Comparison of ENCODE assay signal across 18 cellular contexts in genomic region chr20:34537651-34538050, GRCh38. TPM values are rescaled to one million over a fixed set of nuclear protein-coding genes. Genes with fewer than 3 reads are reported as not detected.
DNase-seq lines count a peak whose midpoint lies in the region; ATAC-seq and TF ChIP-seq lines count a peak whose summit lies in the region.
"Had no signal": no experiment of that assay in that cellular context is flagged by ENCODE, and none has a peak within 500 bp of the region (broad histone marks: within the 10 kb centered on the region; RNA-seq: fewer than 3 reads in every experiment).

No MANE protein-coding gene starts in this region.

- 85 to 88% methylated on average over 8 of the region's 8 CpGs for WGBS in aorta, 2 donors

- intact Hi-C loops in Right ventricle myocardium superior (cut with DNase I): no loop called here
- intact Hi-C loops in cardiac septum (cut with DNase I): loop anchor here (5.0 kb wide), 1 partner anchor 170 kb away; no protein-coding TSS in a partner anchor
- intact Hi-C loops in dorsolateral prefrontal cortex (cut with DNase I): no loop called here
- intact Hi-C loops in lower lobe of right lung (cut with DNase I): no loop called here
- intact Hi-C loops in aorta (cut with DNase I): no loop called here

- H3K4me1 ChIP-seq in lower lobe of right lung (no peaks in the 10 kb centered on the region), aorta (ENCODE audit: control insufficient read depth in 1 of 2, insufficient read depth in 2 of 2, low read length in 2 of 2) (no peaks in the 10 kb centered on the region)
- H3K4me1 ChIP-seq: BE2C had no signal

- H3K27me3 ChIP-seq in dorsolateral prefrontal cortex (no peaks in the 10 kb centered on the region), lower lobe of right lung (ENCODE audit: low read depth) (no peaks in the 10 kb centered on the region), aorta (ENCODE audit: control insufficient read depth in 1 of 2, insufficient read depth in 2 of 2, low read length in 1 of 2) (no peaks in the 10 kb centered on the region)
- H3K27me3 ChIP-seq: BE2C, SJSA1 had no signal

- H3K4me3 ChIP-seq in dorsolateral prefrontal cortex (no peak overlapping the region), lower lobe of right lung (no peak overlapping the region), aorta (ENCODE audit: low read length in 2 of 2) (no peak overlapping the region)
- H3K4me3 ChIP-seq: SJSA1 had no signal

- H3K27ac ChIP-seq in dorsolateral prefrontal cortex (peak overlapping the region in 47 of 59 donors; percentile 3 to 93 (median 63)), lower lobe of right lung (no peak overlapping the region), aorta (ENCODE audit: low read depth in 1 of 2, low read length in 2 of 2) (no peak overlapping the region)
- H3K27ac ChIP-seq: SJSA1 had no signal

- CTCF ChIA-PET in GM10248 (lab: Yijun Ruan, JAX): interaction anchor here (0.8 to 6.4 kb wide), 16 partner anchors 7 to 278 kb away, joined by 3 to 56 read pairs (median 4); partner anchors contain the start of gene DYNLRB1

- TF ChIP-seq CTCF in dorsolateral prefrontal cortex (IDR thresholded peaks at IDR 0.05 in 54 of 56, conservative IDR thresholded peaks at IDR 0.05 in 2 of 56; ENCODE audit: low read depth in 1 of 56, partially characterized antibody in 56 of 56) (no peak), lower lobe of right lung (IDR thresholded peaks at IDR 0.05) (no peak), GM10248 (IDR thresholded peaks at IDR 0.05; ENCODE audit: control extremely low read depth, extremely low read depth, low read depth, missing control alignments) (no peak)

- POLR2A ChIA-PET in GM10248 (lab: Yijun Ruan, JAX): no interaction called here

- H3K36me3 ChIP-seq in lower lobe of right lung (peaks cover 96% of the 10 kb centered on the region), aorta (ENCODE audit: control insufficient read depth in 1 of 2, insufficient read depth in 2 of 2, low read length in 1 of 2) (peaks cover 0 to 19% of the 10 kb centered on the region in 2 donors)

- peak; percentile 38 for DNase-seq in Right ventricle myocardium superior
- DNase-seq in cardiac septum (ENCODE audit: low spot score): no peak
- peak in 1 of 10 donors; percentile 37 for DNase-seq in dorsolateral prefrontal cortex
- peak; percentile 33 for DNase-seq in lower lobe of right lung
- DNase-seq in aorta: peak; percentile 37 to 53
- no peak for DNase-seq in activated T-cell treated with anti-CD3 and anti-CD28 coated beads, Interleukin-2, amount 50 U/mL, for 1 hour
- DNase-seq in HCEC 1CT: no peak
- DNase-seq in GM10248 (ENCODE audit: extremely low spot score): no peak
- DNase-seq: 8988T, ACHN, DMS79 treated with DMSO at 0.1 percent for 48 hours, NCI-H1092 treated with DMSO at 0.1 percent for 48 hours, NCI-H1436, NCI-H2107, NCI-H446, NCI-H774 had no signal

- H3K9me3 ChIP-seq in lower lobe of right lung (no peaks in the 10 kb centered on the region), aorta (ENCODE audit: control insufficient read depth, low read length) (no peaks in the 10 kb centered on the region)
- H3K9me3 ChIP-seq: BE2C, SJSA1 had no signal

- ATAC-seq in Right ventricle myocardium superior (ENCODE audit: poor library complexity): no peak
- ATAC-seq in lower lobe of right lung: peak in 1 of 2 donors; percentile 6
- no peak for ATAC-seq in aorta (ENCODE audit: low FRiP score)

RNA-seq across cellular contexts. Expression of gene MAP1LC3A, which starts 20.9 kb away (rescaled TPM):
- total RNA-seq in Right ventricle myocardium superior (107 TPM), cardiac septum (61.0 TPM), dorsolateral prefrontal cortex (100 to 1,000 TPM in 118 of 120 experiments, 10 to 100 TPM in 2; 86.9 to 270 (median 160) TPM), lower lobe of right lung (51.6 TPM), aorta (10 to 100 TPM; 45.0 to 46.1 TPM)
- polyA plus RNA-seq in aorta: 10 to 100 TPM; 32.6 to 92.9 TPM

RNA-seq across cellular contexts. Expression of gene DYNLRB1, which starts 21.4 kb away (rescaled TPM):
- total RNA-seq in Right ventricle myocardium superior (148 TPM), cardiac septum (157 TPM), dorsolateral prefrontal cortex (100 to 1,000 TPM; 153 to 387 (median 261) TPM), lower lobe of right lung (161 TPM), aorta (100 to 1,000 TPM; 120 to 143 TPM)
- 100 to 1,000 TPM; 302 to 305 TPM for polyA plus RNA-seq in aorta

Comparison
In these comparisons a context has a peak if more than half of its experiments do, and no peak if none do; other contexts are left out.
1. DNase-seq: peak in Right ventricle myocardium superior (single experiment), lower lobe of right lung (single experiment) and aorta (2 of 2); none in cardiac septum (single experiment), activated T-cell treated with anti-CD3 and anti-CD28 coated beads, Interleukin-2, amount 50 U/mL, for 1 hour (single experiment), HCEC 1CT (single experiment) and GM10248 (single experiment).
2. H3K27ac ChIP-seq: peak in dorsolateral prefrontal cortex (47 of 59); none in lower lobe of right lung (single experiment) and aorta (0 of 2).